In genomic region chr15:36372968-36373367, GRCh38 we compare ENCODE assay signal across 30 cellular contexts.
"Had no signal": no experiment of that assay in that cellular context is flagged by ENCODE, and none has a peak within 500 bp of the region (broad histone marks: within the 10 kb centered on the region; RNA-seq: fewer than 3 reads in every experiment).

No MANE protein-coding gene starts in this region.

- H3K27ac Mint-ChIP-seq: activated B cell treated with CpG ODN at 0.5 μM for 24 hours; activated CD8-positive, alpha-beta T cell treated with anti-CD3 and anti-CD28 coated beads for 36 hours; activated naive CD4-positive, alpha-beta T cell treated with anti-CD3 and anti-CD28 coated beads, Interleukin-2, amount 10 ng/mL, durations not matched to agents 7 days and 5 days; activated naive CD4-positive, alpha-beta T cell treated with anti-CD3 and anti-CD28 coated beads, Interleukin-2, amount 50 U/mL, for 72 hours; activated T-helper 2 cell treated with anti-CD3 and anti-CD28 coated beads, Interferon-gamma antibody, Interleukin-2, Interleukin-4, amounts not matched to agents 10 μg/mL and 5 μg/mL and 100 μg/mL, durations not matched to agents 14 hours and 24 hours and 36 hours; effector memory CD8-positive, alpha-beta T cell; T-helper 17 cell; T-helper 2 cell treated with Interferon-gamma antibody and Interleukin-4, amounts not matched to agents 5 μg/mL and 100 μg/mL, for 36 hours had no signal

- H3K36me3 ChIP-seq: esophagus muscularis mucosa, gastrocnemius medialis, heart left ventricle, WERI-Rb-1 had no signal

- H3K27ac ChIP-seq: body of pancreas, esophagus muscularis mucosa, foreskin keratinocyte, gastrocnemius medialis, heart left ventricle, WERI-Rb-1 had no signal

- DNase-seq: activated B cell treated with CpG ODN at 0.5 μM for 24 hours; activated CD4-positive, alpha-beta T cell treated with anti-CD3 and anti-CD28 coated beads for 48 hours; activated CD4-positive, alpha-beta T cell treated with anti-CD3 and anti-CD28 coated beads, Interleukin-2, amount 50 U/mL, for 1 hour; activated CD4-positive, alpha-beta T cell treated with anti-CD3 and anti-CD28 coated beads, Interleukin-2, amount 50 U/mL, for 48 hours; activated CD8-positive, alpha-beta memory T cell treated with anti-CD3 and anti-CD28 coated beads for 24 hours; activated CD8-positive, alpha-beta T cell treated with anti-CD3 and anti-CD28 coated beads for 36 hours; activated effector memory CD4-positive, alpha-beta T cell treated with anti-CD3 and anti-CD28 coated beads, Interleukin-2, amount 50 U/mL, for 16 hours; activated naive CD4-positive, alpha-beta T cell; activated naive CD4-positive, alpha-beta T cell treated with anti-CD3 and anti-CD28 coated beads, Interleukin-2, amount 10 ng/mL, durations not matched to agents 7 days and 5 days; activated T-cell treated with anti-CD3 and anti-CD28 coated beads, Interleukin-2, amount 50 U/mL, for 4 hours; amniotic stem cell; anterior cingulate cortex; body of pancreas; caudate nucleus; cortex of kidney; effector CD4-positive, alpha-beta T cell; effector memory CD8-positive, alpha-beta T cell; erythroblast; gastrocnemius medialis; glutamatergic neuron; heart left ventricle; T-helper 17 cell; T1000; WERI-Rb-1 had no signal

- H3K4me3 ChIP-seq: body of pancreas, esophagus muscularis mucosa, gastrocnemius medialis, heart left ventricle had no signal

- H3K27me3 Mint-ChIP-seq: activated B cell treated with CpG ODN at 0.5 μM for 24 hours; activated CD8-positive, alpha-beta T cell treated with anti-CD3 and anti-CD28 coated beads for 36 hours; activated naive CD4-positive, alpha-beta T cell treated with anti-CD3 and anti-CD28 coated beads, Interleukin-2, amount 10 ng/mL, durations not matched to agents 7 days and 5 days; effector memory CD8-positive, alpha-beta T cell; T-helper 17 cell had no signal

- H3K9me3 Mint-ChIP-seq: activated CD8-positive, alpha-beta T cell treated with anti-CD3 and anti-CD28 coated beads for 36 hours; activated naive CD4-positive, alpha-beta T cell treated with anti-CD3 and anti-CD28 coated beads, Interleukin-2, amount 10 ng/mL, durations not matched to agents 7 days and 5 days; activated T-cell treated with anti-CD3 and anti-CD28 coated beads, Interleukin-2, amount 50 U/mL, for 4 hours; activated T-helper 2 cell treated with anti-CD3 and anti-CD28 coated beads, Interferon-gamma antibody, Interleukin-2, Interleukin-4, amounts not matched to agents 10 μg/mL and 5 μg/mL and 100 μg/mL, durations not matched to agents 14 hours and 24 hours and 36 hours; T-helper 2 cell treated with Interferon-gamma antibody and Interleukin-4, amounts not matched to agents 5 μg/mL and 100 μg/mL, for 36 hours had no signal

- H3K9me3 ChIP-seq: body of pancreas, esophagus muscularis mucosa, gastrocnemius medialis, heart left ventricle had no signal

- H3K4me1 Mint-ChIP-seq: activated B cell treated with CpG ODN at 0.5 μM for 24 hours; activated naive CD4-positive, alpha-beta T cell treated with anti-CD3 and anti-CD28 coated beads, Interleukin-2, amount 10 ng/mL, durations not matched to agents 7 days and 5 days; T-helper 17 cell had no signal

- ATAC-seq: activated CD4-positive, CD25-positive, alpha-beta regulatory T cell treated with anti-CD3 and anti-CD28 coated beads, Interleukin-2, amount 50 U/mL, for 24 hours; activated CD8-positive, alpha-beta T cell treated with anti-CD3 and anti-CD28 coated beads for 36 hours; activated naive CD4-positive, alpha-beta T cell treated with anti-CD3 and anti-CD28 coated beads, Interleukin-2, amount 50 U/mL, for 72 hours; activated T-cell treated with anti-CD3 and anti-CD28 coated beads, Interleukin-2, amount 50 U/mL, for 4 hours; body of pancreas; effector memory CD8-positive, alpha-beta T cell; gastrocnemius medialis; heart left ventricle; T-helper 17 cell had no signal

- H3K4me1 ChIP-seq: body of pancreas, esophagus muscularis mucosa, gastrocnemius medialis had no signal

- H3K27me3 ChIP-seq: body of pancreas, esophagus muscularis mucosa, foreskin keratinocyte, gastrocnemius medialis, heart left ventricle had no signal

- H3K36me3 Mint-ChIP-seq: activated naive CD4-positive, alpha-beta T cell treated with anti-CD3 and anti-CD28 coated beads, Interleukin-2, amount 10 ng/mL, durations not matched to agents 7 days and 5 days; activated naive CD4-positive, alpha-beta T cell treated with anti-CD3 and anti-CD28 coated beads, Interleukin-2, amount 50 U/mL, for 72 hours had no signal

- H3K4me3 Mint-ChIP-seq: activated B cell treated with CpG ODN at 0.5 μM for 24 hours; activated CD8-positive, alpha-beta T cell treated with anti-CD3 and anti-CD28 coated beads for 36 hours; activated naive CD4-positive, alpha-beta T cell treated with anti-CD3 and anti-CD28 coated beads, Interleukin-2, amount 10 ng/mL, durations not matched to agents 7 days and 5 days; activated T-cell treated with anti-CD3 and anti-CD28 coated beads, Interleukin-2, amount 50 U/mL, for 4 hours; effector memory CD8-positive, alpha-beta T cell; T-helper 17 cell; T-helper 2 cell treated with Interferon-gamma antibody and Interleukin-4, amounts not matched to agents 5 μg/mL and 100 μg/mL, for 36 hours had no signal
